In genomic region chr12:122917508-122918227, GRCh38 we compare ENCODE assay signal across 8 cellular contexts. TPM values are rescaled to one million over a fixed set of nuclear protein-coding genes. Genes with fewer than 3 reads are reported as not detected.
DNase-seq lines count a peak whose midpoint lies in the region; ATAC-seq and TF ChIP-seq lines count a peak whose summit lies in the region.

No MANE protein-coding gene starts in this region.

- no peaks in the 10 kb centered on the region for H3K9me3 ChIP-seq in MG63
- no peaks in the 10 kb centered on the region for H3K9me3 ChIP-seq in esophagus muscularis mucosa

- peak overlapping the region; percentile 62 to 82 (median 74) for H3K27ac ChIP-seq in esophagus muscularis mucosa (replicated peaks in 1 of 4)

- H3K27me3 ChIP-seq in MG63 = no peaks in the 10 kb centered on the region
- no peaks in the 10 kb centered on the region for H3K27me3 ChIP-seq in esophagus muscularis mucosa

- intact Hi-C loops in esophagus muscularis mucosa (cut with DNase I) (no loop called here), posterior cingulate gyrus (cut with DNase I) (no loop called here)

- 24% methylated on average over 10 of the region's 11 CpGs for WGBS in esophagus muscularis mucosa

- TF ChIP-seq EP300 in esophagus muscularis mucosa (IDR thresholded peaks at IDR 0.05) = no peak

- ATAC-seq in HG03457 (IDR thresholded peaks at IDR 0.05; ENCODE audit: unreplicated experiment) = no peak

- TF ChIP-seq CTCF in esophagus muscularis mucosa (IDR thresholded peaks at IDR 0.05) (no peak), GM20000 (IDR thresholded peaks at IDR 0.05; ENCODE audit: extremely low read depth, missing control alignments) (no peak)

- no peaks in the 10 kb centered on the region for H3K36me3 ChIP-seq in MG63
- H3K36me3 ChIP-seq in esophagus muscularis mucosa = no peaks in the 10 kb centered on the region

- DNase-seq in AG08395 (ENCODE audit: low spot score) (peak; percentile 51), MG63 (peak; percentile 80), esophagus muscularis mucosa (ENCODE audit: extremely low spot score) (no peak), mucosa of gallbladder (ENCODE audit: low spot score) (peak; percentile 77), GM20000 (ENCODE audit: low spot score) (no peak), posterior cingulate gyrus (no peak)
- no peak for DNase-seq in activated CD4-positive, alpha-beta T cell treated with anti-CD3 and anti-CD28 coated beads, Interleukin-2, amount 50 U/mL, for 48 hours

- no peak overlapping the region for H3K4me3 ChIP-seq in MG63
- peak overlapping the region in 1 of 4 donors; percentile 4 for H3K4me3 ChIP-seq in esophagus muscularis mucosa

- no peak for TF ChIP-seq POLR2A in esophagus muscularis mucosa (IDR thresholded peaks at IDR 0.05; ENCODE audit: low read depth)

- H3K4me1 ChIP-seq in esophagus muscularis mucosa = peaks cover 13 to 39% (median 23%) of the 10 kb centered on the region in 4 donors

RNA-seq across cellular contexts. Expression of gene VPS37B, which starts 21.7 kb away (rescaled TPM):
- total RNA-seq in MG63 (2014; rRNA removed; shearing (Covaris generic); ENCODE audit: low replicate concordance) = 15.0 and 21.4 TPM in 2 replicates
- total RNA-seq in esophagus muscularis mucosa (10 to 100 TPM; 21.2 to 52.4 (median 38.1) TPM), mucosa of gallbladder (45.8 TPM)

RNA-seq across cellular contexts. Expression of gene ABCB9, which starts 48.6 kb away (rescaled TPM):
- 6.4 and 10.0 TPM in 2 replicates for total RNA-seq in MG63 (2014; rRNA removed; shearing (Covaris generic); ENCODE audit: low replicate concordance)
- 1 to 10 TPM; 1.7 to 6.2 (median 4.2) TPM for total RNA-seq in esophagus muscularis mucosa
- total RNA-seq in mucosa of gallbladder = 11.6 TPM

RNA-seq across cellular contexts. Expression of gene OGFOD2, which starts 57.4 kb away (rescaled TPM):
- 15.9 and 24.2 TPM in 2 replicates for total RNA-seq in MG63 (2014; rRNA removed; shearing (Covaris generic); ENCODE audit: low replicate concordance)
- total RNA-seq in esophagus muscularis mucosa = 10 to 100 TPM in 2 of 4 donors, 1 to 10 TPM in 2; 5.6 to 15.3 (median 8.6) TPM
- total RNA-seq in mucosa of gallbladder = 32.5 TPM

Comparison
In these comparisons a context has a peak if more than half of its experiments do, and no peak if none do; other contexts are left out.
1. DNase-seq: peak in AG08395 (single experiment), MG63 (single experiment) and mucosa of gallbladder (single experiment); none in esophagus muscularis mucosa (single experiment), GM20000 (single experiment), posterior cingulate gyrus (0 of 10) and activated CD4-positive, alpha-beta T cell treated with anti-CD3 and anti-CD28 coated beads, Interleukin-2, amount 50 U/mL, for 48 hours (0 of 2).